In the genomic region with DNA sequence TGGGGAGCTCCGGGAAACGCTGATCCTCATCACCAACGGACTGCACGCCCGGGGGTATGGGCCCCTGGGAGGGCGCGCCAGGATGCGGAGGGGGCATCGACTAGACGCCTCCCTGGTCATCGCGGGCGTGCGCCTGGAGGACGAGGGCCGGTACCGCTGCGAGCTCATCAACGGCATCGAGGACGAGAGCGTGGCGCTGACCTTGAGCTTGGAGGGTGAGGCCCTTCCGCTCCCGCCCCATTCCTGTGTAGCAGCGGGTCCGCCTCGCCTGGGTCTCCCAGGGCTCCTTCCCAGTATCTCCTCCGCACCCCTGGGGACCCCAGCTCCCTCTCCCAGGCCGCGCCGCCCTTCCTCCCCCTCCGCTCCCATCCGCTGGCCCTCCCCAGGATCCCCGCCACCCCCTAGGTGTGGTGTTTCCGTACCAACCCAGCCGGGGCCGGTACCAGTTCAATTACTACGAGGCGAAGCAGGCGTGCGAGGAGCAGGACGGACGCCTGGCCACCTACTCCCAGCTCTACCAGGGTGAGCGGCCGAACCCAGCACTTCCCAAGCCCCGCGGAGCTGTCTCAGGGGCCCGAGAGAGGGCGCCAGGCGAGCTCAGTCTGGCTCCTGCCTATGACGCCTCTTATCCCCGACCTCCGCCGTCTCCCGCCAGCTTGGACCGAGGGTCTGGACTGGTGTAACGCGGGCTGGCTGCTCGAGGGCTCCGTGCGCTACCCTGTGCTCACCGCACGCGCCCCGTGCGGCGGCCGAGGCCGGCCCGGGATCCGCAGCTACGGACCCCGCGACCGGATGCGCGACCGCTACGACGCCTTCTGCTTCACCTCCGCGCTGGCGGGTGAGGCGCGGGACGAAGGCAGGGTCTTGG, we compare ENCODE assay signal across 1 cellular context.
TF ChIP-seq lines count a peak whose summit lies in the region.

No MANE protein-coding gene starts in this region.

TF ChIP-seq in GM12878, 131 proteins besides CTCF, POLR2A, EP300 and RAD21:
- TF ChIP-seq EZH2 (IDR thresholded peaks at IDR 0.05; ENCODE audit: borderline replicate concordance, control insufficient read depth, low read depth, low read length) (0 out of 2 replicates have a peak, but pooled peaks have one; percentile 53), IRF5 (IDR thresholded peaks at IDR 0.05; ENCODE audit: borderline replicate concordance) (no peak), PKNOX1 (IDR thresholded peaks at IDR 0.05) (no peak)
